ENCODE assay signal across 8 cellular contexts in genomic region chr6:10528170-10528981, GRCh38. TPM values are rescaled to one million over a fixed set of nuclear protein-coding genes. Genes with fewer than 3 reads are reported as not detected.
A peak's percentile ranks its signal among the peaks of the same experiment; 100 is the strongest.
DNase-seq lines count a peak whose midpoint lies in the region; ATAC-seq and TF ChIP-seq lines count a peak whose summit lies in the region.

No MANE protein-coding gene starts in this region.

- TSS peak; percentile 51 for BruUV-seq in PC-9 (replicated peaks; lab: Mats Ljungman, UMichigan)

- H3K27ac ChIP-seq in CD8-positive, alpha-beta T cell (ENCODE audit: low read depth, low read length) = peak overlapping the region; percentile 40
- peak overlapping the region; percentile 99 for H3K27ac ChIP-seq in PC-9
- peak overlapping the region; percentile 90 to 92 for H3K27ac ChIP-seq in breast epithelium

- no peak for TF ChIP-seq CTCF in CD8-positive, alpha-beta T cell (IDR thresholded peaks at IDR 0.05)
- TF ChIP-seq CTCF in PC-9 (conservative IDR thresholded peaks at IDR 0.05) (no peak), breast epithelium (IDR thresholded peaks at IDR 0.05) (no peak)

- CTCF ChIA-PET in CD8-positive, alpha-beta T cell (lab: Charles Lee) = no interaction called here
- CTCF ChIA-PET in PC-9 (lab: Charles Lee) = interaction anchor here (1.5 kb wide), 1 partner anchor 18 kb away, joined by 3 read pairs; no protein-coding TSS in a partner anchor

- peak overlapping the region; percentile 61 for H3K4me3 ChIP-seq in CD8-positive, alpha-beta T cell (ENCODE audit: low read depth, low read length)
- H3K4me3 ChIP-seq in PC-9 (peak overlapping the region; percentile 76), breast epithelium (peak overlapping the region; percentile 26 to 64 (median 43))

- TF ChIP-seq POLR2A in GM19193 (IDR thresholded peaks at IDR 0.05; ENCODE audit: extremely low read depth, insufficient read depth, insufficient read length) (peak; percentile 51), breast epithelium (IDR thresholded peaks at IDR 0.05) (no peak)

- peaks cover 6% of the 10 kb centered on the region for H3K36me3 Mint-ChIP-seq in CD8-positive, alpha-beta T cell
- no peaks in the 10 kb centered on the region for H3K36me3 Mint-ChIP-seq in memory B cell

- H3K79me2 ChIP-seq in PC-9 (ENCODE audit: low read depth) = peaks cover 49% of the 10 kb centered on the region

- no peaks in the 10 kb centered on the region for H3K27me3 ChIP-seq in CD8-positive, alpha-beta T cell (ENCODE audit: insufficient read depth, low read length)
- no peaks in the 10 kb centered on the region for H3K27me3 ChIP-seq in PC-9 (ENCODE audit: insufficient read depth, low read depth)
- H3K27me3 ChIP-seq in breast epithelium = no peaks in the 10 kb centered on the region

- no peaks in the 10 kb centered on the region; the same call in 1 of the 2 replicates for H4K20me1 ChIP-seq in PC-9 (ENCODE audit: insufficient read depth)

- intact Hi-C loops in CD8-positive, alpha-beta T cell (cut with DNase I, micrococcal nuclease) = loop anchor here in 1 of 2 experiments (2.0 kb wide), 1 partner anchor 166 kb away; the partner anchor contains the start of genes C6orf52 and PAK1IP1
- intact Hi-C loops in PC-9 (cut with micrococcal nuclease; ENCODE audit: unreplicated experiment) (no loop called here), breast epithelium (cut with DNase I; ENCODE audit: low total_unique reads) (loop anchor here (2.0 kb wide), 1 partner anchor 100 kb away; no protein-coding TSS in a partner anchor), posterior cingulate gyrus (cut with DNase I) (no loop called here)

- H3K27me3 Mint-ChIP-seq in CD8-positive, alpha-beta T cell (ENCODE audit: low read depth) = peaks cover 4% of the 10 kb centered on the region
- H3K27me3 Mint-ChIP-seq in memory B cell = peaks cover under 1% of the 10 kb centered on the region

- peaks cover 20% of the 10 kb centered on the region for H3F3A ChIP-seq in PC-9 (ENCODE audit: insufficient read depth, low read depth)

- peaks cover 33% of the 10 kb centered on the region for H3K4me1 ChIP-seq in CD8-positive, alpha-beta T cell (ENCODE audit: insufficient read depth, low read length)
- H3K4me1 ChIP-seq in PC-9 (replicated peaks; ENCODE audit: insufficient read depth) = peaks cover 30% of the 10 kb centered on the region
- H3K4me1 ChIP-seq in breast epithelium = no peaks in the 10 kb centered on the region

- H3K27ac Mint-ChIP-seq in CD8-positive, alpha-beta T cell = peak overlapping the region; percentile 76
- H3K27ac Mint-ChIP-seq in memory B cell = peak overlapping the region; percentile 89

- peak overlapping the region; percentile 87 for H3K4me3 Mint-ChIP-seq in CD8-positive, alpha-beta T cell
- peak overlapping the region; percentile 91 for H3K4me3 Mint-ChIP-seq in memory B cell

- no peaks in the 10 kb centered on the region for H3K9me3 ChIP-seq in CD8-positive, alpha-beta T cell (ENCODE audit: low read length)
- no peaks in the 10 kb centered on the region for H3K9me3 ChIP-seq in PC-9 (ENCODE audit: insufficient read depth, low read depth)
- no peaks in the 10 kb centered on the region for H3K9me3 ChIP-seq in breast epithelium

- no peaks in the 10 kb centered on the region for H3K9me3 Mint-ChIP-seq in CD8-positive, alpha-beta T cell
- H3K9me3 Mint-ChIP-seq in memory B cell = no peaks in the 10 kb centered on the region

- no peaks in the 10 kb centered on the region for H3K36me3 ChIP-seq in CD8-positive, alpha-beta T cell (ENCODE audit: insufficient read depth, low read length)
- H3K36me3 ChIP-seq in PC-9 (ENCODE audit: low read depth) (no peaks in the 10 kb centered on the region), breast epithelium (no peaks in the 10 kb centered on the region)

- no peaks in the 10 kb centered on the region for H3K9me2 ChIP-seq in PC-9 (ENCODE audit: insufficient read depth)

- POLR2A ChIA-PET in CD8-positive, alpha-beta T cell (lab: Charles Lee) = interaction anchor here (1.4 kb wide), 1 partner anchor 167 kb away, joined by 6 read pairs; the partner anchor contains the start of genes C6orf52 and PAK1IP1
- POLR2A ChIA-PET in PC-9 (lab: Charles Lee; ENCODE audit: unreplicated experiment) = interaction anchor here (0.6 to 1.0 kb wide), 6 partner anchors 14 to 906 kb away, joined by 3 to 25 read pairs (median 4); partner anchors contain the start of gene TMEM14C

- ATAC-seq in CD8-positive, alpha-beta T cell = peak; percentile 57
- peak; percentile 64 for ATAC-seq in HG03139 (IDR thresholded peaks at IDR 0.05; ENCODE audit: unreplicated experiment)
- ATAC-seq in memory B cell (ENCODE audit: low read depth) = peak; percentile 48

- H3K4me1 Mint-ChIP-seq in CD8-positive, alpha-beta T cell (ENCODE audit: low read depth) = peaks cover 47% of the 10 kb centered on the region
- H3K4me1 Mint-ChIP-seq in memory B cell = peaks cover 32% of the 10 kb centered on the region

- DNase-seq in CD8-positive, alpha-beta T cell = peak in 3 of 7 experiments; percentile 10 to 56 (median 23)
- DNase-seq in PC-9 (peak; percentile 56 to 91), breast epithelium (ENCODE audit: low spot score in 2 of 2) (no peak), memory B cell (ENCODE audit: low spot score in 2 of 2) (peak in 1 of 2 donors; percentile 24), posterior cingulate gyrus (no peak), NCI-H1092 (lab: John Stamatoyannopoulos, UW) (no peak)

- peak overlapping the region; percentile 94 for H3K4me2 ChIP-seq in PC-9

- H2AFZ ChIP-seq in PC-9 = peak overlapping the region; percentile 63

RNA-seq across cellular contexts. Expression of gene GCNT2, which starts 7.2 kb away (rescaled TPM):
- total RNA-seq in CD8-positive, alpha-beta T cell = 1 to 10 TPM in 1 of 2 experiments, under 1 TPM in 1; 0.79 to 1.1 TPM
- total RNA-seq in PC-9 (2021) (28.4 and 35.7 TPM in 2 replicates), breast epithelium (10 to 100 TPM in 2 of 3 donors, 1 to 10 TPM in 1; 1.4 to 22.0 (median 13.4) TPM)

Comparison
In these comparisons a context has a peak if more than half of its experiments do, and no peak if none do; other contexts are left out.
1. DNase-seq: peak in PC-9 (2 of 2); none in breast epithelium (0 of 2), posterior cingulate gyrus (0 of 10) and NCI-H1092 (single experiment).
2. H3K27ac ChIP-seq: peak in every context shown above with its lines; median percentile 99 in PC-9; 91 in breast epithelium; 40 in CD8-positive, alpha-beta T cell.
3. Peak in every context shown above with its lines, with median percentiles within 50 percentile points of each other: ATAC-seq and H3K4me3 ChIP-seq.